In genomic region chr19:45469835-45470146, GRCh38 we compare ENCODE assay signal across 8 cellular contexts. TPM values are rescaled to one million over a fixed set of nuclear protein-coding genes. Genes with fewer than 3 reads are reported as not detected.
A peak's percentile ranks its signal among the peaks of the same experiment; 100 is the strongest.
DNase-seq lines count a peak whose midpoint lies in the region; ATAC-seq, FAIRE-seq and TF ChIP-seq lines count a peak whose summit lies in the region.

No MANE protein-coding gene starts in this region.

- H3K27ac ChIP-seq in prostate gland: peak overlapping the region; percentile 98 to 99

- DNase-seq in NCI-H446 treated with DMSO at 0.1 percent for 48 hours (lab: John Stamatoyannopoulos, UW) (peak; percentile 57), NCI-H446 (lab: John Stamatoyannopoulos, UW) (no peak), frontal cortex (ENCODE audit: low spot score in 2 of 2) (peak; percentile 71 to 82), prostate gland (ENCODE audit: low spot score) (peak; percentile 93)
- peak; percentile 76 for DNase-seq in Jurkat, Clone E6-1 (ENCODE audit: low read depth, low spot score)
- DNase-seq in activated CD4-positive, alpha-beta memory T cell treated with anti-CD3 and anti-CD28 coated beads, Interleukin-2, amount 10 ng/mL, durations not matched to agents 7 days and 5 days: no peak

- peak; percentile 93 for TF ChIP-seq POLR2A in prostate gland (IDR thresholded peaks at IDR 0.05)

- no peaks in the 10 kb centered on the region for H3K36me3 Mint-ChIP-seq in activated CD4-positive, alpha-beta memory T cell treated with anti-CD3 and anti-CD28 coated beads, Interleukin-2, amount 10 ng/mL, durations not matched to agents 7 days and 5 days (ENCODE audit: low read depth)

- H3K9me3 Mint-ChIP-seq in activated CD4-positive, alpha-beta memory T cell treated with anti-CD3 and anti-CD28 coated beads, Interleukin-2, amount 10 ng/mL, durations not matched to agents 7 days and 5 days: no peaks in the 10 kb centered on the region

- peak overlapping the region; percentile 91 for H3K27ac Mint-ChIP-seq in activated CD4-positive, alpha-beta memory T cell treated with anti-CD3 and anti-CD28 coated beads, Interleukin-2, amount 10 ng/mL, durations not matched to agents 7 days and 5 days

- peaks cover 33% of the 10 kb centered on the region for H3K4me1 Mint-ChIP-seq in activated CD4-positive, alpha-beta memory T cell treated with anti-CD3 and anti-CD28 coated beads, Interleukin-2, amount 10 ng/mL, durations not matched to agents 7 days and 5 days

- peaks cover 10% of the 10 kb centered on the region for H3K4me1 ChIP-seq in prostate gland (replicated peaks)

- intact Hi-C loops in prostate gland (cut with DNase I): no loop called here

- no peaks in the 10 kb centered on the region for H3K36me3 ChIP-seq in prostate gland

- TF ChIP-seq CTCF in prostate gland (IDR thresholded peaks at IDR 0.05): no peak

- peaks cover 24% of the 10 kb centered on the region for H3K27me3 Mint-ChIP-seq in activated CD4-positive, alpha-beta memory T cell treated with anti-CD3 and anti-CD28 coated beads, Interleukin-2, amount 10 ng/mL, durations not matched to agents 7 days and 5 days

- CTCF ChIA-PET in activated CD4-positive, alpha-beta memory T cell treated with anti-CD3 and anti-CD28 coated beads, Interleukin-2, amount 10 ng/mL, durations not matched to agents 7 days and 5 days (lab: Charles Lee): interaction anchor here (1.0 to 4.4 kb wide), 10 partner anchors 8 to 173 kb away, joined by 3 to 77 read pairs (median 8); partner anchors contain the start of genes PPM1N and PPP1R13L

- POLR2A ChIA-PET in activated CD4-positive, alpha-beta memory T cell treated with anti-CD3 and anti-CD28 coated beads, Interleukin-2, amount 10 ng/mL, durations not matched to agents 7 days and 5 days (lab: Charles Lee): interaction anchor here (0.9 to 4.1 kb wide), 13 partner anchors 8 to 377 kb away, joined by 3 to 37 read pairs (median 8); partner anchors contain the start of genes PPP1R37 and VASP

- H3K27me3 ChIP-seq in prostate gland (replicated peaks; ENCODE audit: insufficient read depth): no peaks in the 10 kb centered on the region

- H3K4me3 ChIP-seq in Jurkat, Clone E6-1 (ENCODE audit: low read length): peak overlapping the region; percentile 86
- H3K4me3 ChIP-seq in prostate gland: peak overlapping the region; percentile 54 to 67

- no peaks in the 10 kb centered on the region for H3K9me3 ChIP-seq in prostate gland

- ATAC-seq in GM18517 (IDR thresholded peaks at IDR 0.05; ENCODE audit: unreplicated experiment) (no peak), GM18907 (IDR thresholded peaks at IDR 0.05; ENCODE audit: unreplicated experiment) (no peak)

- WGBS in prostate gland: under 1% methylated on average over 14 of the region's 14 CpGs

- no peak for FAIRE-seq in frontal cortex (lab: Jason Lieb, UNC)

- peak overlapping the region; percentile 88 for H3K4me3 Mint-ChIP-seq in activated CD4-positive, alpha-beta memory T cell treated with anti-CD3 and anti-CD28 coated beads, Interleukin-2, amount 10 ng/mL, durations not matched to agents 7 days and 5 days

RNA-seq across cellular contexts. Expression of gene FOSB, which starts 2.0 kb away (rescaled TPM):
- 1.1 TPM for polyA plus RNA-seq in Jurkat, Clone E6-1 (2012; ENCODE audit: insufficient read depth, insufficient read length)
- total RNA-seq in activated CD4-positive, alpha-beta memory T cell treated with anti-CD3 and anti-CD28 coated beads, Interleukin-2, amount 10 ng/mL, durations not matched to agents 7 days and 5 days: 10 to 100 TPM; 15.3 to 16.1 TPM
- total RNA-seq in frontal cortex: 2.0 TPM
- total RNA-seq in prostate gland: 1 to 10 TPM; 2.5 to 6.4 TPM

RNA-seq across cellular contexts. Expression of gene RTN2, which starts 27.1 kb away (rescaled TPM):
- polyA plus RNA-seq in Jurkat, Clone E6-1 (2012; ENCODE audit: insufficient read depth, insufficient read length): 3.5 TPM
- 1 to 10 TPM; 3.0 to 5.5 TPM for total RNA-seq in activated CD4-positive, alpha-beta memory T cell treated with anti-CD3 and anti-CD28 coated beads, Interleukin-2, amount 10 ng/mL, durations not matched to agents 7 days and 5 days
- total RNA-seq in frontal cortex (54.2 TPM), prostate gland (10 to 100 TPM in 1 of 2 donors, 1 to 10 TPM in 1; 7.2 to 19.7 TPM)

RNA-seq across cellular contexts. Expression of gene PPM1N, which starts 28.5 kb away (rescaled TPM):
- polyA plus RNA-seq in Jurkat, Clone E6-1 (2012; ENCODE audit: insufficient read depth, insufficient read length): 2.8 TPM
- 1 to 10 TPM; 3.5 to 4.3 TPM for total RNA-seq in activated CD4-positive, alpha-beta memory T cell treated with anti-CD3 and anti-CD28 coated beads, Interleukin-2, amount 10 ng/mL, durations not matched to agents 7 days and 5 days
- total RNA-seq in frontal cortex (0.82 TPM), prostate gland (1 to 10 TPM in 1 of 2 donors, under 1 TPM in 1; 0.36 to 1.8 TPM)

RNA-seq across cellular contexts. Expression of gene VASP, which starts 37.5 kb away (rescaled TPM):
- polyA plus RNA-seq in Jurkat, Clone E6-1 (2012; ENCODE audit: insufficient read depth, insufficient read length): 41.0 TPM
- 100 to 1,000 TPM; 224 to 233 TPM for total RNA-seq in activated CD4-positive, alpha-beta memory T cell treated with anti-CD3 and anti-CD28 coated beads, Interleukin-2, amount 10 ng/mL, durations not matched to agents 7 days and 5 days
- total RNA-seq in frontal cortex (9.0 TPM), prostate gland (100 to 1,000 TPM in 1 of 2 donors, 10 to 100 TPM in 1; 82.7 to 119 TPM)

RNA-seq across cellular contexts. Expression of gene ERCC1, which starts 46.1 kb away (rescaled TPM):
- polyA plus RNA-seq in Jurkat, Clone E6-1 (2012; ENCODE audit: insufficient read depth, insufficient read length): 125 TPM
- total RNA-seq in activated CD4-positive, alpha-beta memory T cell treated with anti-CD3 and anti-CD28 coated beads, Interleukin-2, amount 10 ng/mL, durations not matched to agents 7 days and 5 days: 10 to 100 TPM; 59.8 to 60.6 TPM
- 55.0 TPM for total RNA-seq in frontal cortex
- 100 to 1,000 TPM; 142 to 151 TPM for total RNA-seq in prostate gland

Comparison
In these comparisons a context has a peak if more than half of its experiments do, and no peak if none do; other contexts are left out.
1. DNase-seq: peak in NCI-H446 treated with DMSO at 0.1 percent for 48 hours (single experiment), Jurkat, Clone E6-1 (single experiment), frontal cortex (2 of 2) and prostate gland (single experiment); none in NCI-H446 (0 of 2) and activated CD4-positive, alpha-beta memory T cell treated with anti-CD3 and anti-CD28 coated beads, Interleukin-2, amount 10 ng/mL, durations not matched to agents 7 days and 5 days (single experiment).